Comparison of ENCODE assay signal across 26 cellular contexts in genomic region chr10:1706256-1706655, GRCh38. TPM values are rescaled to one million over a fixed set of nuclear protein-coding genes. Genes with fewer than 3 reads are reported as not detected.
"Had no signal": no experiment of that assay in that cellular context is flagged by ENCODE, and none has a peak within 500 bp of the region (broad histone marks: within the 10 kb centered on the region; RNA-seq: fewer than 3 reads in every experiment).

No MANE protein-coding gene starts in this region.

- H3K27ac Mint-ChIP-seq: endodermal cell; memory B cell; nephron; neural progenitor cell; stimulated activated memory B cell treated with anti-CD40 and anti-IgM and Interleukin-4, amounts not matched to agents 10 μg/mL and 1 μg/mL and 100 μg/mL, for 72 hours; stimulated activated naive CD8-positive, alpha-beta T cell treated with anti-CD3 and anti-CD28 coated beads, Interleukin-15, amount 100 ng/mL, for 72 hours had no signal

- ATAC-seq: esophagus mucosa, gastrocnemius medialis, left ventricle myocardium superior, lower lobe of right lung, sciatic nerve, upper lobe of right lung had no signal

- DNase-seq: effector CD8-positive, alpha-beta T cell; endodermal cell; foreskin fibroblast; gastrocnemius medialis; head of caudate nucleus; left ventricle myocardium superior; lower lobe of right lung; stimulated activated CD4-positive, alpha-beta T cell treated with anti-CD3 and anti-CD28 coated beads, Interleukin-12 subunit alpha, Interleukin-12 subunit beta, amount 100 ng/mL, for 4 hours; stimulated activated CD4-positive, alpha-beta T cell treated with anti-CD3 and anti-CD28 coated beads, Interleukin-1b, Interleukin-23, amount 100 ng/mL, for 48 hours; transverse colon; upper lobe of right lung; uterus had no signal

- H3K27ac ChIP-seq: epithelial cell of prostate, gastrocnemius medialis, lower lobe of right lung, neural progenitor cell, parathyroid adenoma, prostate gland, right atrium auricular region, suprapubic skin, transverse colon, upper lobe of right lung, uterus had no signal

- H3K9me3 Mint-ChIP-seq: memory B cell had no signal

- H3K36me3 Mint-ChIP-seq: memory B cell; stimulated activated memory B cell treated with anti-CD40 and anti-IgM and Interleukin-4, amounts not matched to agents 10 μg/mL and 1 μg/mL and 100 μg/mL, for 72 hours had no signal

- H3K4me1 Mint-ChIP-seq: endodermal cell, neural progenitor cell had no signal

- H3K4me3 ChIP-seq: gastrocnemius medialis, lower lobe of right lung, neural progenitor cell, prostate gland, right atrium auricular region, smooth muscle cell, suprapubic skin, transverse colon, upper lobe of right lung, uterus had no signal

- H3K4me3 Mint-ChIP-seq: endodermal cell; memory B cell; nephron; neural progenitor cell; stimulated activated naive CD8-positive, alpha-beta T cell treated with anti-CD3 and anti-CD28 coated beads, Interleukin-15, amount 100 ng/mL, for 72 hours had no signal

- H3K27me3 ChIP-seq: gastrocnemius medialis, neural progenitor cell, right atrium auricular region, suprapubic skin, transverse colon, upper lobe of right lung, uterus had no signal

RNA-seq across cellular contexts. Expression of gene ADARB2, which starts 31.1 kb away (rescaled TPM):
- total RNA-seq: osteoblast had no signal
